2 cellular contexts compared by ENCODE assay signal in genomic region chr1:227901906-227902640, GRCh38.
TF ChIP-seq lines count a peak whose summit lies in the region.

No MANE protein-coding gene starts in this region.

TF ChIP-seq in A549, 52 proteins besides CTCF, POLR2A, EP300 and RAD21 (continued from another document):
- no peak for TF ChIP-seq RCOR1 (IDR thresholded peaks at IDR 0.05; ENCODE audit: low read depth, low read length)

TF ChIP-seq in HepG2, 621 proteins besides CTCF, POLR2A, EP300 and RAD21 (continued from another document):
- no peak for TF ChIP-seq POGK (CRISPR knock-in tag; conservative IDR thresholded peaks at IDR 0.05)
- no peak for TF ChIP-seq JARID2 (CRISPR knock-in tag; IDR thresholded peaks at IDR 0.05; ENCODE audit: insufficient replicate concordance)
- TF ChIP-seq ADNP (CRISPR knock-in tag; IDR thresholded peaks at IDR 0.05) = no peak
- no peak for TF ChIP-seq HOMEZ (CRISPR knock-in tag; IDR thresholded peaks at IDR 0.05; ENCODE audit: low read depth)
- TF ChIP-seq ZNF629 (CRISPR knock-in tag; conservative IDR thresholded peaks at IDR 0.05) = no peak
- no peak for TF ChIP-seq HNRNPUL1 (IDR thresholded peaks at IDR 0.05; ENCODE audit: low read depth, low read length)
- no peak for TF ChIP-seq ZNF704 (CRISPR knock-in tag; IDR thresholded peaks at IDR 0.05; ENCODE audit: borderline replicate concordance)
- TF ChIP-seq SMARCC2 (IDR thresholded peaks at IDR 0.05) = no peak
- TF ChIP-seq HMGA1 (CRISPR knock-in tag; conservative IDR thresholded peaks at IDR 0.05) = no peak
- TF ChIP-seq GPN1 (CRISPR knock-in tag; IDR thresholded peaks at IDR 0.05; ENCODE audit: borderline replicate concordance) = no peak
- TF ChIP-seq ZNF451 (CRISPR knock-in tag; IDR thresholded peaks at IDR 0.05) = no peak
- no peak for TF ChIP-seq CSRNP2 (CRISPR knock-in tag; conservative IDR thresholded peaks at IDR 0.05; ENCODE audit: low read depth)
- TF ChIP-seq HNRNPH1 (optimal IDR thresholded peaks at IDR 0.05; ENCODE audit: low read depth, low read length) = no peak
- no peak for TF ChIP-seq PITX1 (CRISPR knock-in tag; IDR thresholded peaks at IDR 0.05)
